15 cellular contexts compared by ENCODE assay signal in the genomic region with DNA sequence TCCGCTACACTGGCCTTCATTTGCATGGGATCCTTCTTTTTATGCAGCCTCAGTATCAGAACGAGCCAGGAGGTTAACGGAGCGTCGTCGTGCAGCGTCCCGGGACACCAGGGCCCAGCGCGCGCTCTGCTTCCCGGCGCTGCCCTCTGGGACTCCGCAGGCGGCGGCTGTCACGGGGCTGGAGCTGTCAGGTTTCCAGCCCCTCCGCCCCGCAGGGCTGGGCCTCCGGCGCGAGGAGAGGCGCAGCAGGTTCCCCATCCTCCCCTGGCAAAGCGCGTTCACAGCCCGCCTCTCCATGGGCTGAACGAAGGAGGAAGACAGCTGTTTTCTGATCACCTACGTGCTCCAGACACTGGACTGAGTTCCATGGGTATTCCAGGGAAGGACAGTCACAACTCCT. TPM values are rescaled to one million over a fixed set of nuclear protein-coding genes. Genes with fewer than 3 reads are reported as not detected.
DNase-seq lines count a peak whose midpoint lies in the region; ATAC-seq and TF ChIP-seq lines count a peak whose summit lies in the region.
"Had no signal": no experiment of that assay in that cellular context is flagged by ENCODE, and none has a peak within 500 bp of the region (broad histone marks: within the 10 kb centered on the region; RNA-seq: fewer than 3 reads in every experiment).

No MANE protein-coding gene starts in this region.

- H2BK15ac ChIP-seq in mesenchymal stem cell (ENCODE audit: low read depth, poor library complexity, severe bottlenecking): no peak overlapping the region

- H2BK5ac ChIP-seq in mesenchymal stem cell (ENCODE audit: low read depth, low read length, poor library complexity, severe bottlenecking): no peak overlapping the region

- H3K9me3 ChIP-seq in heart right ventricle (no peaks in the 10 kb centered on the region), mesenchymal stem cell (ENCODE audit: control insufficient read depth, low read length) (no peaks in the 10 kb centered on the region), thyroid gland (no peaks in the 10 kb centered on the region), prostate gland (no peaks in the 10 kb centered on the region)

- no peak overlapping the region for H3K9ac ChIP-seq in mesenchymal stem cell (ENCODE audit: low read length)

- 3 to 6% methylated on average over 28 of the region's 28 CpGs for WGBS in heart right ventricle, 2 donors
- WGBS in mesenchymal stem cell: 8% methylated on average over 26 of the region's 28 CpGs
- WGBS in thyroid gland, 2 donors: 6 to 15% methylated on average over 17 to 27 of the region's 28 CpGs
- 9% methylated on average over 28 of the region's 28 CpGs for WGBS in prostate gland

- peak in 7 of 8 donors; percentile 52 to 76 (median 69) for ATAC-seq in heart right ventricle
- ATAC-seq in GM19395 (IDR thresholded peaks at IDR 0.05; ENCODE audit: unreplicated experiment): no peak
- ATAC-seq: K562, T-helper 17 cell had no signal

- peak overlapping the region; percentile 0 for H3K4me2 ChIP-seq in mesenchymal stem cell (ENCODE audit: low read length, poor library complexity, severe bottlenecking)

- DNase-seq in NCI-H526 treated with DMSO at 0.1 percent for 48 hours (lab: John Stamatoyannopoulos, UW) (peak; percentile 18), heart right ventricle (no peak), mesenchymal stem cell (no peak), thyroid gland (peak; percentile 70 to 76), activated gamma-delta T cell treated with Interleukin-2 at 50 U/mL for 16 hours (no peak), prostate gland (ENCODE audit: low spot score) (no peak)
- DNase-seq: amniotic stem cell; MV-4-11; NCI-H2029 treated with DMSO at 0.1 percent for 48 hours; NCI-H524 treated with DMSO at 0.1 percent for 48 hours; stimulated activated CD4-positive, alpha-beta T cell treated with anti-CD3 and anti-CD28 coated beads, Interleukin-1b, Interleukin-23, amount 100 ng/mL, for 48 hours; T-helper 17 cell had no signal

- H3K36me3 ChIP-seq in heart right ventricle (no peaks in the 10 kb centered on the region), mesenchymal stem cell (ENCODE audit: control insufficient read depth in 1 of 2, insufficient read depth in 2 of 2, low read depth in 1 of 2, low read length in 2 of 2) (no peaks in the 10 kb centered on the region), thyroid gland (no peaks in the 10 kb centered on the region), prostate gland (no peaks in the 10 kb centered on the region)

- no peak overlapping the region for H3K4me3 ChIP-seq in heart right ventricle
- H3K4me3 ChIP-seq in mesenchymal stem cell (ENCODE audit: insufficient read depth in 1 of 2, low read depth in 1 of 2, low read length in 2 of 2): no peak overlapping the region
- no peak overlapping the region for H3K4me3 ChIP-seq in thyroid gland (replicated peaks in 1 of 3)
- H3K4me3 ChIP-seq in prostate gland: no peak overlapping the region
- H3K4me3 ChIP-seq: K562 had no signal

- H3K27ac ChIP-seq in heart right ventricle: no peak overlapping the region
- H3K27ac ChIP-seq in mesenchymal stem cell (ENCODE audit: low read length, poor library complexity, severe bottlenecking): no peak overlapping the region
- H3K27ac ChIP-seq in thyroid gland: peak overlapping the region in 2 of 3 donors; percentile 13 to 56
- H3K27ac ChIP-seq in prostate gland: no peak overlapping the region

- H3K79me1 ChIP-seq in mesenchymal stem cell (replicated peaks; ENCODE audit: low read length, poor library complexity, severe bottlenecking): peaks cover 3% of the 10 kb centered on the region

- peaks cover 0 to 26% (median 20%) of the 10 kb centered on the region in 7 donors for H3K27me3 ChIP-seq in heart right ventricle
- peaks cover 0 to 27% of the 10 kb centered on the region in 2 experiments for H3K27me3 ChIP-seq in mesenchymal stem cell (ENCODE audit: control insufficient read depth in 1 of 2, insufficient read depth in 1 of 2, low read length in 2 of 2)
- H3K27me3 ChIP-seq in thyroid gland: no peaks in the 10 kb centered on the region
- H3K27me3 ChIP-seq in prostate gland (replicated peaks; ENCODE audit: insufficient read depth): no peaks in the 10 kb centered on the region

- H3K4ac ChIP-seq in mesenchymal stem cell (ENCODE audit: low read depth in 1 of 2, low read length in 2 of 2): no peak overlapping the region

- H2BK12ac ChIP-seq in mesenchymal stem cell (ENCODE audit: low read length in 2 of 2): no peak overlapping the region

- no peak overlapping the region for H3K23ac ChIP-seq in mesenchymal stem cell (ENCODE audit: low read length in 2 of 2)

- H4K91ac ChIP-seq in mesenchymal stem cell (ENCODE audit: low read length): no peak overlapping the region

- no peak overlapping the region for H4K8ac ChIP-seq in mesenchymal stem cell (ENCODE audit: low read length)

- no peak overlapping the region for H2AFZ ChIP-seq in mesenchymal stem cell (ENCODE audit: low read depth, low read length)

- intact Hi-C loops in heart right ventricle (cut with DNase I): no loop called here
- intact Hi-C loops in thyroid gland (cut with DNase I): no loop called here
- intact Hi-C loops in prostate gland (cut with DNase I): no loop called here

- H2BK120ac ChIP-seq in mesenchymal stem cell (ENCODE audit: low read depth, low read length): no peak overlapping the region

- TF ChIP-seq POLR2A in thyroid gland (IDR thresholded peaks at IDR 0.05): peak in 1 of 2 donors; percentile 50
- no peak for TF ChIP-seq POLR2A in prostate gland (IDR thresholded peaks at IDR 0.05)

- TF ChIP-seq CTCF in heart right ventricle (IDR thresholded peaks at IDR 0.05): no peak
- no peak for TF ChIP-seq CTCF in thyroid gland (IDR thresholded peaks at IDR 0.05)
- TF ChIP-seq CTCF in prostate gland (IDR thresholded peaks at IDR 0.05): no peak

- no peak overlapping the region for H3K14ac ChIP-seq in mesenchymal stem cell (ENCODE audit: low read length in 2 of 2)

- H3K4me1 ChIP-seq in heart right ventricle (peaks cover 0 to 6% (median 0%) of the 10 kb centered on the region in 9 donors), mesenchymal stem cell (ENCODE audit: control insufficient read depth, insufficient read depth, low read depth, low read length) (peaks cover 6% of the 10 kb centered on the region), thyroid gland (peaks cover 30 to 40% of the 10 kb centered on the region in 2 donors), prostate gland (replicated peaks) (no peaks in the 10 kb centered on the region)

- no peak overlapping the region for H2AK5ac ChIP-seq in mesenchymal stem cell (ENCODE audit: low read length, severe bottlenecking)

- H3K18ac ChIP-seq in mesenchymal stem cell (ENCODE audit: low read depth in 1 of 2, low read length in 2 of 2): no peak overlapping the region

RNA-seq across cellular contexts. Expression of a gene that starts 12.5 kb away (rescaled TPM):
- total RNA-seq in heart right ventricle (1 to 10 TPM in 1 of 10 donors, under 1 TPM in 7, not detected in 2; 0.08 to 2.0 (median 0.41) TPM), thyroid gland (1,000 to 10,000 TPM; 1,318 to 2,156 (median 1,767) TPM), prostate gland (1 to 10 TPM; 1.0 to 3.8 TPM)
- polyA plus RNA-seq in heart right ventricle: under 1 TPM in 1 of 2 donors, not detected in 1; 0.35 TPM
- 0.03 TPM for polyA plus RNA-seq in mesenchymal stem cell (2013, experiment 1 of 2)
- polyA plus RNA-seq in mesenchymal stem cell (2013, experiment 2 of 2): 0.10 TPM
- total RNA-seq: cerebellum had no signal

Comparison
In these comparisons a context has a peak if more than half of its experiments do, and no peak if none do; other contexts are left out.
1. DNase-seq: peak in NCI-H526 treated with DMSO at 0.1 percent for 48 hours (single experiment) and thyroid gland (2 of 2); none in heart right ventricle (0 of 2), mesenchymal stem cell (single experiment), activated gamma-delta T cell treated with Interleukin-2 at 50 U/mL for 16 hours (single experiment) and prostate gland (single experiment).
2. H3K27ac ChIP-seq: peak in thyroid gland (2 of 3); none in heart right ventricle (0 of 10), mesenchymal stem cell (single experiment) and prostate gland (0 of 2).
3. RNA of a gene that starts 12.5 kb away (total RNA-seq): 1,318 to 2,156 TPM in thyroid gland; 1.0 to 3.8 TPM in prostate gland and 0.08 to 2.0 TPM in heart right ventricle; every median in the first group is over 100 times any median in the second.